8 cellular contexts compared by ENCODE assay signal in genomic region chr7:91264083-91264923, GRCh38. TPM values are rescaled to one million over a fixed set of nuclear protein-coding genes. Genes with fewer than 3 reads are reported as not detected.
DNase-seq lines count a peak whose midpoint lies in the region; ATAC-seq and TF ChIP-seq lines count a peak whose summit lies in the region.

Gene FZD1 (plus strand): TSS chr7:91264433. CDS start chr7:91264881, 448 bp downstream.

- H3K9me3 Mint-ChIP-seq in CD8-positive, alpha-beta T cell: no peaks in the 10 kb centered on the region

- no peak within 1 kb of the TSS for H3K27ac Mint-ChIP-seq in CD8-positive, alpha-beta T cell

- 0% methylated on average over 56 to 67 of the region's 89 CpGs for WGBS in mesodermal cell (ENCODE audit: insufficient coverage in 2 of 2), 2 experiments

- no peaks in the 10 kb centered on the region for H3K36me3 ChIP-seq in CD8-positive, alpha-beta T cell (ENCODE audit: insufficient read depth, low read length)
- H3K36me3 ChIP-seq in mesodermal cell (ENCODE audit: control insufficient read depth, insufficient read depth, low read length): no peaks in the 10 kb centered on the region

- TF ChIP-seq CTCF in CD8-positive, alpha-beta T cell (IDR thresholded peaks at IDR 0.05): no peak
- no peak for TF ChIP-seq CTCF in epithelial cell of esophagus (IDR thresholded peaks at IDR 0.05; ENCODE audit: insufficient read depth, low read depth, low read length, missing control alignments)

- DNase-seq in CD8-positive, alpha-beta T cell: peak in 2 of 7 experiments; percentile 6 to 22
- DNase-seq in NCI-H460 (ENCODE audit: extremely low read depth, low read depth) (peak; percentile 97), epithelial cell of esophagus (ENCODE audit: low read depth) (peak; percentile 99)
- DNase-seq in activated CD4-positive, alpha-beta T cell treated with anti-CD3 and anti-CD28 coated beads, Interleukin-2, amount 50 U/mL, for 48 hours: peak; percentile 68 to 77
- DNase-seq in stimulated activated CD8-positive, alpha-beta memory T cell treated with anti-CD3 and anti-CD28 coated beads, Interleukin-4, amount 100 ng/mL, for 24 hours (ENCODE audit: low read depth): peak; percentile 38

- CTCF ChIA-PET in CD8-positive, alpha-beta T cell (lab: Charles Lee): no interaction called here

- no peak for ATAC-seq in CD8-positive, alpha-beta T cell
- ATAC-seq in GM19395 (IDR thresholded peaks at IDR 0.05; ENCODE audit: unreplicated experiment): peak; percentile 92
- peak; percentile 89 for ATAC-seq in HG03460 (IDR thresholded peaks at IDR 0.05; ENCODE audit: unreplicated experiment)

- peak within 1 kb of the TSS; percentile 33 for H3K4me3 ChIP-seq in CD8-positive, alpha-beta T cell (ENCODE audit: low read depth, low read length)
- H3K4me3 ChIP-seq in epithelial cell of esophagus (ENCODE audit: low read length) (peak within 1 kb of the TSS; percentile 64), mesodermal cell (ENCODE audit: extremely low read depth, insufficient read depth, low read length, poor library complexity, severe bottlenecking) (peak within 1 kb of the TSS; percentile 65)

- intact Hi-C loops in CD8-positive, alpha-beta T cell (cut with DNase I, micrococcal nuclease): no loop called here

- no peak within 1 kb of the TSS for H3K27ac ChIP-seq in CD8-positive, alpha-beta T cell (ENCODE audit: low read depth, low read length)
- peak within 1 kb of the TSS; percentile 84 for H3K27ac ChIP-seq in mesodermal cell (ENCODE audit: low read depth, low read length, severe bottlenecking)

- H3K4me3 Mint-ChIP-seq in CD8-positive, alpha-beta T cell: peak within 1 kb of the TSS; percentile 72

- no peaks in the 10 kb centered on the region for H3K27me3 ChIP-seq in CD8-positive, alpha-beta T cell (ENCODE audit: insufficient read depth, low read length)

- peaks cover 14% of the 10 kb centered on the region for H3K4me1 Mint-ChIP-seq in CD8-positive, alpha-beta T cell (ENCODE audit: low read depth)

- H3K9me3 ChIP-seq in CD8-positive, alpha-beta T cell (ENCODE audit: low read length): no peaks in the 10 kb centered on the region
- H3K9me3 ChIP-seq in mesodermal cell (ENCODE audit: control insufficient read depth, low read length): no peaks in the 10 kb centered on the region

- no peaks in the 10 kb centered on the region for H3K36me3 Mint-ChIP-seq in CD8-positive, alpha-beta T cell

- peaks cover 32% of the 10 kb centered on the region for H3K27me3 Mint-ChIP-seq in CD8-positive, alpha-beta T cell (ENCODE audit: low read depth)

- POLR2A ChIA-PET in CD8-positive, alpha-beta T cell (lab: Charles Lee): no interaction called here

- H3K4me1 ChIP-seq in CD8-positive, alpha-beta T cell (ENCODE audit: insufficient read depth, low read length): no peaks in the 10 kb centered on the region
- no peaks in the 10 kb centered on the region for H3K4me1 ChIP-seq in mesodermal cell (ENCODE audit: control insufficient read depth, insufficient read depth, low read length, poor library complexity, severe bottlenecking)

RNA-seq across cellular contexts. Expression of gene FZD1, which starts in this region (rescaled TPM):
- total RNA-seq in CD8-positive, alpha-beta T cell: not detected
- total RNA-seq in NCI-H460 (2014; rRNA removed; shearing (Covaris generic)): 3.1 and 3.7 TPM in 2 replicates
- 3.3 and 3.4 TPM in 2 replicates for polyA plus RNA-seq in NCI-H460 (2014; cell fraction: nucleus; rRNA removed)
- 7.7 TPM for polyA plus RNA-seq in mesodermal cell (2013, experiment 1 of 2)
- polyA plus RNA-seq in mesodermal cell (2013, experiment 2 of 2): 6.0 TPM
